ENCODE assay signal across 8 cellular contexts in genomic region chr13:27375686-27376326, GRCh38. TPM values are rescaled to one million over a fixed set of nuclear protein-coding genes. Genes with fewer than 3 reads are reported as not detected.
DNase-seq lines count a peak whose midpoint lies in the region; ATAC-seq, FAIRE-seq and TF ChIP-seq lines count a peak whose summit lies in the region.

No MANE protein-coding gene starts in this region.

- H3K4me1 ChIP-seq in endothelial cell of umbilical vein (ENCODE audit: control insufficient read depth, extremely low read depth, insufficient read depth, low read length), result no peaks in the 10 kb centered on the region
- no peaks in the 10 kb centered on the region for H3K4me1 ChIP-seq in thoracic aorta (ENCODE audit: control insufficient read depth in 1 of 2, low read depth in 2 of 2)

- POLR2A ChIA-PET in activated CD4-positive, alpha-beta memory T cell treated with anti-CD3 and anti-CD28 coated beads, Interleukin-2, amount 10 ng/mL, durations not matched to agents 7 days and 5 days (lab: Charles Lee), result no interaction called here
- POLR2A ChIA-PET in endothelial cell of umbilical vein (lab: Charles Lee), result no interaction called here
- POLR2A ChIA-PET in naive thymus-derived CD8-positive, alpha-beta T cell (lab: Charles Lee), result no interaction called here

- no peak overlapping the region for H3K4me2 ChIP-seq in endothelial cell of umbilical vein (ENCODE audit: insufficient read depth, low read length)

- H3K4me1 Mint-ChIP-seq in activated CD4-positive, alpha-beta memory T cell treated with anti-CD3 and anti-CD28 coated beads, Interleukin-2, amount 10 ng/mL, durations not matched to agents 7 days and 5 days, result peaks cover 2% of the 10 kb centered on the region
- peaks cover 2 to 6% (median 5%) of the 10 kb centered on the region in 4 donors for H3K4me1 Mint-ChIP-seq in naive thymus-derived CD8-positive, alpha-beta T cell

- no peak overlapping the region for H2AFZ ChIP-seq in endothelial cell of umbilical vein (ENCODE audit: low read depth, low read length)

- DNase-seq in Right ventricle myocardium inferior (ENCODE audit: missing footprints), result peak; percentile 63
- DNase-seq in cardiac septum (ENCODE audit: low spot score), result no peak
- DNase-seq in NCI-H526 treated with DMSO at 0.1 percent for 48 hours (lab: John Stamatoyannopoulos, UW), result peak; percentile 22
- peak; percentile 53 for DNase-seq in activated CD4-positive, alpha-beta memory T cell treated with anti-CD3 and anti-CD28 coated beads, Interleukin-2, amount 10 ng/mL, durations not matched to agents 7 days and 5 days
- peak; percentile 42 for DNase-seq in endothelial cell of umbilical vein (ENCODE audit: low read depth, low spot score)
- peak; percentile 11 to 67 (median 44) for DNase-seq in naive thymus-derived CD8-positive, alpha-beta T cell
- DNase-seq in thoracic aorta (ENCODE audit: low spot score), result no peak

- intact Hi-C loops in Right ventricle myocardium inferior (cut with DNase I), result loop anchor here (10.0 kb wide), 1 partner anchor 159 kb away; no protein-coding TSS in a partner anchor
- intact Hi-C loops in cardiac septum (cut with DNase I), result loop anchor here (2.0 kb wide), 1 partner anchor 451 kb away; no protein-coding TSS in a partner anchor
- intact Hi-C loops in endothelial cell of umbilical vein (cut with micrococcal nuclease), result loop anchor here (1.0 to 2.0 kb wide), 2 partner anchors 48 to 75 kb away; partner anchors contain the start of genes GTF3A and MTIF3

- FAIRE-seq in endothelial cell of umbilical vein (lab: Jason Lieb, UNC), result peak; percentile 87

- no peaks in the 10 kb centered on the region for H3K9me1 ChIP-seq in endothelial cell of umbilical vein (replicated peaks; ENCODE audit: control insufficient read depth, extremely low read depth, insufficient read depth, low read length)

- H4K20me1 ChIP-seq in endothelial cell of umbilical vein (replicated peaks; ENCODE audit: control insufficient read depth, extremely low read depth, insufficient read depth, low read length), result no peaks in the 10 kb centered on the region

- H3K27me3 ChIP-seq in endothelial cell of umbilical vein (ENCODE audit: control insufficient read depth in 2 of 2, insufficient read depth in 2 of 2, low read length in 2 of 2) (peaks cover 6 to 12% of the 10 kb centered on the region in 2 experiments), thoracic aorta (replicated peaks; ENCODE audit: insufficient read depth) (no peaks in the 10 kb centered on the region)

- TF ChIP-seq CTCF in endothelial cell of umbilical vein (IDR thresholded peaks at IDR 0.05; ENCODE audit: extremely low read depth in 1 of 2, insufficient read depth in 1 of 2, low read depth in 1 of 2, low read length in 2 of 2) (peak; percentile 81 to 85), thoracic aorta (IDR thresholded peaks at IDR 0.05) (peak; percentile 82)

- no peaks in the 10 kb centered on the region for H3K9me3 Mint-ChIP-seq in activated CD4-positive, alpha-beta memory T cell treated with anti-CD3 and anti-CD28 coated beads, Interleukin-2, amount 10 ng/mL, durations not matched to agents 7 days and 5 days
- no peaks in the 10 kb centered on the region for H3K9me3 Mint-ChIP-seq in naive thymus-derived CD8-positive, alpha-beta T cell

- peak overlapping the region; percentile 29 for H3K27ac Mint-ChIP-seq in activated CD4-positive, alpha-beta memory T cell treated with anti-CD3 and anti-CD28 coated beads, Interleukin-2, amount 10 ng/mL, durations not matched to agents 7 days and 5 days
- H3K27ac Mint-ChIP-seq in naive thymus-derived CD8-positive, alpha-beta T cell, result peak overlapping the region in 1 of 10 donors; percentile 57

- ATAC-seq in Right ventricle myocardium inferior (peak; percentile 55), thoracic aorta (ENCODE audit: insufficient number of reproducible peaks, low FRiP score, low read depth) (no peak), HG03457 (IDR thresholded peaks at IDR 0.05; ENCODE audit: unreplicated experiment) (no peak)
- peak; percentile 48 to 60 for ATAC-seq in naive thymus-derived CD8-positive, alpha-beta T cell

- H3K9me3 ChIP-seq in endothelial cell of umbilical vein (replicated peaks; ENCODE audit: control insufficient read depth, insufficient read depth, low read length) (no peaks in the 10 kb centered on the region), thoracic aorta (no peaks in the 10 kb centered on the region)

- TF ChIP-seq POLR2A in endothelial cell of umbilical vein (IDR thresholded peaks at IDR 0.05; ENCODE audit: low read depth, low read length), result no peak

- H3K36me3 ChIP-seq in endothelial cell of umbilical vein (ENCODE audit: control insufficient read depth in 2 of 2, extremely low read depth in 1 of 2, insufficient read depth in 2 of 2, low read length in 2 of 2) (no peaks in the 10 kb centered on the region), thoracic aorta (no peaks in the 10 kb centered on the region)

- no peak overlapping the region for H3K9ac ChIP-seq in endothelial cell of umbilical vein (replicated peaks; ENCODE audit: extremely low read depth, insufficient read depth, low read length)

- peaks cover 18% of the 10 kb centered on the region for H3K27me3 Mint-ChIP-seq in activated CD4-positive, alpha-beta memory T cell treated with anti-CD3 and anti-CD28 coated beads, Interleukin-2, amount 10 ng/mL, durations not matched to agents 7 days and 5 days
- peaks cover 9 to 40% (median 22%) of the 10 kb centered on the region in 5 donors for H3K27me3 Mint-ChIP-seq in naive thymus-derived CD8-positive, alpha-beta T cell

- H3K4me3 ChIP-seq in endothelial cell of umbilical vein (replicated peaks in 1 of 3; ENCODE audit: insufficient read depth in 1 of 3, low read depth in 1 of 3, low read length in 3 of 3) (no peak overlapping the region), thoracic aorta (no peak overlapping the region)

- dilution Hi-C loops in endothelial cell of umbilical vein (cut with MboI; ENCODE audit: extremely low pct_ligation_motif_present, low sequenced_read_pairs), result no loop called here

- no peak overlapping the region for H3K27ac ChIP-seq in endothelial cell of umbilical vein (ENCODE audit: insufficient read depth, low read depth, low read length)
- H3K27ac ChIP-seq in thoracic aorta, result no peak overlapping the region

- no TSS peak for BruUV-seq in endothelial cell of umbilical vein (replicated peaks; lab: Mats Ljungman, UMichigan)

- CTCF ChIA-PET in activated CD4-positive, alpha-beta memory T cell treated with anti-CD3 and anti-CD28 coated beads, Interleukin-2, amount 10 ng/mL, durations not matched to agents 7 days and 5 days (lab: Charles Lee), result interaction anchor here (1.2 to 10.3 kb wide), 3 partner anchors 14 to 451 kb away, joined by 3 to 132 read pairs (median 40); no protein-coding TSS in a partner anchor
- CTCF ChIA-PET in endothelial cell of umbilical vein (lab: Charles Lee), result interaction anchor here (0.6 to 6.4 kb wide), 16 partner anchors 8 to 611 kb away, joined by 3 to 51 read pairs (median 4); no protein-coding TSS in a partner anchor

- H3K4me3 Mint-ChIP-seq in activated CD4-positive, alpha-beta memory T cell treated with anti-CD3 and anti-CD28 coated beads, Interleukin-2, amount 10 ng/mL, durations not matched to agents 7 days and 5 days, result no peak overlapping the region
- H3K4me3 Mint-ChIP-seq in naive thymus-derived CD8-positive, alpha-beta T cell, result no peak overlapping the region

- no peaks in the 10 kb centered on the region for H3K79me2 ChIP-seq in endothelial cell of umbilical vein (ENCODE audit: control insufficient read depth, insufficient read depth, low read length)

- H3K36me3 Mint-ChIP-seq in activated CD4-positive, alpha-beta memory T cell treated with anti-CD3 and anti-CD28 coated beads, Interleukin-2, amount 10 ng/mL, durations not matched to agents 7 days and 5 days (ENCODE audit: low read depth), result no peaks in the 10 kb centered on the region
- no peaks in the 10 kb centered on the region for H3K36me3 Mint-ChIP-seq in naive thymus-derived CD8-positive, alpha-beta T cell

TF ChIP-seq in endothelial cell of umbilical vein, 7 proteins besides CTCF, POLR2A, EP300 and RAD21:
- TF ChIP-seq EZH2 (IDR thresholded peaks at IDR 0.05; ENCODE audit: borderline replicate concordance, low read depth, low read length, severe bottlenecking) (no peak), POLR2AphosphoS5 (IDR thresholded peaks at IDR 0.05; ENCODE audit: insufficient read depth, low read depth, low read length) (no peak), JUN (IDR thresholded peaks at IDR 0.05; ENCODE audit: borderline replicate concordance, insufficient read depth, insufficient read length, low read depth) (no peak), GATA2 (IDR thresholded peaks at IDR 0.05; ENCODE audit: insufficient read depth, insufficient read length, low read depth, low read length) (no peak), FOS (IDR thresholded peaks at IDR 0.05; ENCODE audit: borderline replicate concordance, insufficient read depth, low read length) (no peak), MAX (IDR thresholded peaks at IDR 0.05; ENCODE audit: insufficient read depth, insufficient read length) (no peak)

RNA-seq across cellular contexts. Expression of gene GTF3A, which starts 48.6 kb away (rescaled TPM):
- total RNA-seq in Right ventricle myocardium inferior, result 235 TPM
- 167 TPM for total RNA-seq in cardiac septum
- total RNA-seq in activated CD4-positive, alpha-beta memory T cell treated with anti-CD3 and anti-CD28 coated beads, Interleukin-2, amount 10 ng/mL, durations not matched to agents 7 days and 5 days, result 100 to 1,000 TPM; 187 to 189 TPM
- total RNA-seq in endothelial cell of umbilical vein, result 71.2 and 73.3 TPM in 2 replicates
- polyA plus RNA-seq in endothelial cell of umbilical vein, result 37.9 and 47.6 TPM in 2 replicates
- 67.4 and 69.1 TPM in 2 replicates for polyA plus RNA-seq in endothelial cell of umbilical vein (2011; cell fraction: cytosol; rRNA removed)
- 28.7 and 35.9 TPM in 2 replicates for polyA plus RNA-seq in endothelial cell of umbilical vein (2011; cell fraction: nucleus; rRNA removed)
- polyA plus RNA-seq in endothelial cell of umbilical vein (2012), result 95.9 and 119 TPM in 2 replicates
- 27.6 and 33.6 TPM in 2 replicates for polyA minus RNA-seq in endothelial cell of umbilical vein
- 50.7 TPM for polyA minus RNA-seq in endothelial cell of umbilical vein (2011; cell fraction: cytosol; rRNA and poly(A)+ RNA removed)
- polyA minus RNA-seq in endothelial cell of umbilical vein (2011; cell fraction: nucleus; rRNA and poly(A)+ RNA removed), result 9.8 and 13.6 TPM in 2 replicates
- 100 to 1,000 TPM; 238 to 244 TPM for total RNA-seq in naive thymus-derived CD8-positive, alpha-beta T cell
- polyA plus RNA-seq in naive thymus-derived CD8-positive, alpha-beta T cell, result 100 to 1,000 TPM; 406 to 534 (median 525) TPM
- 10 to 100 TPM; 70.4 to 86.4 TPM for total RNA-seq in thoracic aorta

Comparison
In these comparisons a context has a peak if more than half of its experiments do, and no peak if none do; other contexts are left out.
1. DNase-seq: peak in Right ventricle myocardium inferior (single experiment), NCI-H526 treated with DMSO at 0.1 percent for 48 hours (single experiment), activated CD4-positive, alpha-beta memory T cell treated with anti-CD3 and anti-CD28 coated beads, Interleukin-2, amount 10 ng/mL, durations not matched to agents 7 days and 5 days (single experiment), endothelial cell of umbilical vein (single experiment) and naive thymus-derived CD8-positive, alpha-beta T cell (10 of 10); none in cardiac septum (single experiment) and thoracic aorta (single experiment).
2. ATAC-seq: peak in Right ventricle myocardium inferior (single experiment) and naive thymus-derived CD8-positive, alpha-beta T cell (2 of 2); none in thoracic aorta (single experiment) and HG03457 (single experiment).